In the genomic region with DNA sequence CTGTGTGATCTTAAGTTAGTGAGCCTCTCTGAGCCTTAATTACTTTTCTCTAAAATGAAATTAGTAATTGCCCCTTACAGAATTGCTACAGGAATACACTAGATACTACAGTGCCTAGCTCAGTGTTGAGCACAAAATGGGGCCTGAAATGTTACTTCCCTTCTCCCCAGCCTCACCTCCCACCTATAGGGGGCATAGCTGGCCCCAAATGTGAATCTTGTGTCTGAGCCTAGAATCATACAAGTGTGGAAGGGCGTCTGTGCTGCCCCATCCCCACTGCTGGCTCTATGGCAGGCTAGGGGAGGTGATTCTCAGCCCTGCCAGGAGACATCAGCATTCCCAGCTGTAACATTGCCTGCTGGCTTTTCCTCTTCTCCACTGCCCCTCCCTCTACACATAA, we compare ENCODE assay signal across 13 cellular contexts. TPM values are rescaled to one million over a fixed set of nuclear protein-coding genes. Genes with fewer than 3 reads are reported as not detected.
A peak's percentile ranks its signal among the peaks of the same experiment; 100 is the strongest.
DNase-seq lines count a peak whose midpoint lies in the region; ATAC-seq and TF ChIP-seq lines count a peak whose summit lies in the region.
"Had no signal": no experiment of that assay in that cellular context is flagged by ENCODE, and none has a peak within 500 bp of the region (broad histone marks: within the 10 kb centered on the region; RNA-seq: fewer than 3 reads in every experiment).

No MANE protein-coding gene starts in this region.

- H3K4me1 Mint-ChIP-seq in activated T-cell treated with anti-CD3 and anti-CD28 coated beads, Interleukin-2, amount 50 U/mL, for 24 hours (ENCODE audit: low read depth), result peaks cover 14% of the 10 kb centered on the region
- no peaks in the 10 kb centered on the region for H3K4me1 Mint-ChIP-seq in stimulated activated naive B cell treated with anti-CD40 and anti-IgM and Interleukin-4, amounts not matched to agents 10 μg/mL and 1 μg/mL and 100 μg/mL, for 72 hours

- H3K27me3 ChIP-seq in AG04450 (ENCODE audit: control insufficient read depth, insufficient read depth, low read length), result no peaks in the 10 kb centered on the region
- no peaks in the 10 kb centered on the region for H3K27me3 ChIP-seq in WERI-Rb-1 (ENCODE audit: insufficient read depth, low read depth, severe bottlenecking)
- H3K27me3 ChIP-seq in kidney epithelial cell (ENCODE audit: control insufficient read depth, insufficient read depth, low read length), result no peaks in the 10 kb centered on the region

- no peaks in the 10 kb centered on the region for H3K9me3 ChIP-seq in AG04450 (ENCODE audit: control insufficient read depth, insufficient read depth, low read length)
- H3K9me3 ChIP-seq in WERI-Rb-1 (ENCODE audit: severe bottlenecking), result no peaks in the 10 kb centered on the region

- no peak overlapping the region for H3K27ac ChIP-seq in AG04450 (ENCODE audit: low read depth, low read length)
- H3K27ac ChIP-seq in WERI-Rb-1, result no peak overlapping the region

- POLR2A ChIA-PET in AG04450 (lab: Yijun Ruan, JAX), result no interaction called here

- H3K27ac Mint-ChIP-seq in activated T-cell treated with anti-CD3 and anti-CD28 coated beads, Interleukin-2, amount 50 U/mL, for 24 hours, result no peak overlapping the region
- no peak overlapping the region for H3K27ac Mint-ChIP-seq in stimulated activated naive B cell treated with anti-CD40 and anti-IgM and Interleukin-4, amounts not matched to agents 10 μg/mL and 1 μg/mL and 100 μg/mL, for 72 hours

- no peak for ATAC-seq in HG03442 (IDR thresholded peaks at IDR 0.05; ENCODE audit: unreplicated experiment)
- ATAC-seq in stimulated activated naive B cell treated with anti-CD40 and anti-IgM and Interleukin-4, amounts not matched to agents 10 μg/mL and 1 μg/mL and 100 μg/mL, for 72 hours (replicated peaks), result no peak

- no peak for DNase-seq in AG04450 (ENCODE audit: low read depth, low spot score)
- DNase-seq in GM13977 (ENCODE audit: low spot score), result no peak
- DNase-seq in WERI-Rb-1, result peak; percentile 21
- DNase-seq in kidney epithelial cell (ENCODE audit: low read depth), result no peak
- DNase-seq in activated T-cell treated with anti-CD3 and anti-CD28 coated beads, Interleukin-2, amount 50 U/mL, for 24 hours, result no peak
- no peak for DNase-seq in NCI-H774 (lab: John Stamatoyannopoulos, UW)
- DNase-seq in stimulated activated naive B cell treated with anti-CD40 and anti-IgM and Interleukin-4, amounts not matched to agents 10 μg/mL and 1 μg/mL and 100 μg/mL, for 72 hours, result no peak
- DNase-seq: activated CD4-positive, alpha-beta T cell treated with anti-CD3 and anti-CD28 coated beads for 1 hour; KG1 had no signal

- peaks cover 52% of the 10 kb centered on the region for H3K36me3 Mint-ChIP-seq in activated T-cell treated with anti-CD3 and anti-CD28 coated beads, Interleukin-2, amount 50 U/mL, for 24 hours (ENCODE audit: low read depth)
- H3K36me3 Mint-ChIP-seq in stimulated activated naive B cell treated with anti-CD40 and anti-IgM and Interleukin-4, amounts not matched to agents 10 μg/mL and 1 μg/mL and 100 μg/mL, for 72 hours, result peaks cover 33 to 37% of the 10 kb centered on the region in 2 donors

- no peak overlapping the region for H3K4me3 Mint-ChIP-seq in activated T-cell treated with anti-CD3 and anti-CD28 coated beads, Interleukin-2, amount 50 U/mL, for 24 hours
- no peak overlapping the region for H3K4me3 Mint-ChIP-seq in stimulated activated naive B cell treated with anti-CD40 and anti-IgM and Interleukin-4, amounts not matched to agents 10 μg/mL and 1 μg/mL and 100 μg/mL, for 72 hours

- CTCF ChIA-PET in AG04450 (lab: Charles Lee), result interaction anchor here (1.4 kb wide), 1 partner anchor 99 kb away, joined by 4 read pairs; no protein-coding TSS in a partner anchor

- H3K4me3 ChIP-seq in AG04450 (ENCODE audit: low read depth, low read length) (no peak overlapping the region), WERI-Rb-1 (ENCODE audit: low read depth, low read length) (no peak overlapping the region), kidney epithelial cell (ENCODE audit: low read depth, low read length) (no peak overlapping the region)

- H3K9me3 Mint-ChIP-seq in activated T-cell treated with anti-CD3 and anti-CD28 coated beads, Interleukin-2, amount 50 U/mL, for 24 hours, result no peaks in the 10 kb centered on the region
- H3K9me3 Mint-ChIP-seq in stimulated activated naive B cell treated with anti-CD40 and anti-IgM and Interleukin-4, amounts not matched to agents 10 μg/mL and 1 μg/mL and 100 μg/mL, for 72 hours, result no peaks in the 10 kb centered on the region

- in situ Hi-C loops in GM13977 (cut with MboI; ENCODE audit: low pct_unique_long_range_greater_than_20kb, low sequenced_read_pairs, unreplicated experiment), result no loop called here

- 0 out of 2 replicates have a peak, but pooled peaks have one; percentile 12 for TF ChIP-seq CTCF in AG04450 (IDR thresholded peaks at IDR 0.05; ENCODE audit: low read depth, low read length)
- peak; percentile 24 for TF ChIP-seq CTCF in GM13977 (IDR thresholded peaks at IDR 0.05; ENCODE audit: extremely low read depth, insufficient read depth, missing control alignments)
- peak; percentile 41 for TF ChIP-seq CTCF in WERI-Rb-1 (IDR thresholded peaks at IDR 0.05; ENCODE audit: low read depth, low read length)
- TF ChIP-seq CTCF in kidney epithelial cell (IDR thresholded peaks at IDR 0.05; ENCODE audit: insufficient read depth, low read length, poor library complexity, severe bottlenecking), result peak; percentile 21

- peaks cover 43% of the 10 kb centered on the region for H3K36me3 ChIP-seq in WERI-Rb-1
- H3K36me3 ChIP-seq in kidney epithelial cell (ENCODE audit: control insufficient read depth, insufficient read depth, low read length), result peaks cover 1% of the 10 kb centered on the region

- no peaks in the 10 kb centered on the region for H3K27me3 Mint-ChIP-seq in activated T-cell treated with anti-CD3 and anti-CD28 coated beads, Interleukin-2, amount 50 U/mL, for 24 hours
- no peaks in the 10 kb centered on the region for H3K27me3 Mint-ChIP-seq in stimulated activated naive B cell treated with anti-CD40 and anti-IgM and Interleukin-4, amounts not matched to agents 10 μg/mL and 1 μg/mL and 100 μg/mL, for 72 hours

RNA-seq across cellular contexts. Expression of gene IFT122, which starts 42.7 kb away (rescaled TPM):
- polyA plus RNA-seq in AG04450 (2011; rRNA removed), result 14.0 and 14.3 TPM in 2 replicates
- 31.4 and 48.7 TPM in 2 replicates for polyA minus RNA-seq in AG04450 (2011; rRNA and poly(A)+ RNA removed)
- 9.1 and 27.2 TPM in 2 replicates for total RNA-seq in kidney epithelial cell

RNA-seq across cellular contexts. Expression of gene MBD4, which starts 43.0 kb away (rescaled TPM):
- 26.2 and 35.6 TPM in 2 replicates for polyA plus RNA-seq in AG04450 (2011; rRNA removed)
- polyA minus RNA-seq in AG04450 (2011; rRNA and poly(A)+ RNA removed), result 8.1 and 17.2 TPM in 2 replicates
- total RNA-seq in kidney epithelial cell, result 12.3 and 23.9 TPM in 2 replicates

RNA-seq across cellular contexts. Expression of gene RHO, which starts 45.7 kb away (rescaled TPM):
- not detected in 2 replicates for polyA plus RNA-seq in AG04450 (2011; rRNA removed)
- not detected in 2 replicates for polyA minus RNA-seq in AG04450 (2011; rRNA and poly(A)+ RNA removed)
- not detected in 2 replicates for total RNA-seq in kidney epithelial cell
- total RNA-seq: liver, sciatic nerve had no signal
- polyA plus RNA-seq: adipose tissue, liver had no signal

RNA-seq across cellular contexts. Expression of gene EFCAB12, which starts 54.3 kb away (rescaled TPM):
- 0.07 and 0.19 TPM in 2 replicates for polyA plus RNA-seq in AG04450 (2011; rRNA removed)
- 0.18 and 0.22 TPM in 2 replicates for polyA minus RNA-seq in AG04450 (2011; rRNA and poly(A)+ RNA removed)
- total RNA-seq in kidney epithelial cell, result not detected in 2 replicates
